8 cellular contexts compared by ENCODE assay signal in genomic region chr15:60649845-60650548, GRCh38.
DNase-seq lines count a peak whose midpoint lies in the region; ATAC-seq and TF ChIP-seq lines count a peak whose summit lies in the region.

No MANE protein-coding gene starts in this region.

- intact Hi-C loops in thyroid gland (cut with DNase I), result no loop called here

- peaks cover 19% of the 10 kb centered on the region for H3K4me1 ChIP-seq in effector memory CD4-positive, alpha-beta T cell (ENCODE audit: control insufficient read depth, insufficient read depth, low read length, poor library complexity, severe bottlenecking)
- peaks cover 14 to 19% of the 10 kb centered on the region in 2 donors for H3K4me1 ChIP-seq in thyroid gland
- H3K4me1 ChIP-seq in right atrium auricular region, result no peaks in the 10 kb centered on the region

- peak overlapping the region; percentile 63 for H3K27ac ChIP-seq in effector memory CD4-positive, alpha-beta T cell (ENCODE audit: insufficient read depth, low read length, poor library complexity, severe bottlenecking)
- H3K27ac ChIP-seq in thyroid gland (no peak overlapping the region), right atrium auricular region (no peak overlapping the region)

- H3K4me3 Mint-ChIP-seq in stimulated activated memory B cell treated with anti-CD40 and anti-IgM and Interleukin-4, amounts not matched to agents 10 μg/mL and 1 μg/mL and 100 μg/mL, for 72 hours, result no peak overlapping the region

- no peak overlapping the region for H3K27ac Mint-ChIP-seq in stimulated activated memory B cell treated with anti-CD40 and anti-IgM and Interleukin-4, amounts not matched to agents 10 μg/mL and 1 μg/mL and 100 μg/mL, for 72 hours

- peak; percentile 15 for DNase-seq in NCI-H510A treated with DMSO at 0.1 percent for 48 hours (lab: John Stamatoyannopoulos, UW)
- DNase-seq in NCI-H510A (lab: John Stamatoyannopoulos, UW), result no peak
- peak; percentile 9 for DNase-seq in T follicular helper cell (ENCODE audit: low read depth)
- DNase-seq in effector memory CD4-positive, alpha-beta T cell, result no peak
- no peak for DNase-seq in thyroid gland
- no peak for DNase-seq in NCI-H187 (lab: John Stamatoyannopoulos, UW)
- no peak for DNase-seq in right atrium auricular region (ENCODE audit: low spot score)

- peaks cover 23% of the 10 kb centered on the region for H3K4me1 Mint-ChIP-seq in stimulated activated memory B cell treated with anti-CD40 and anti-IgM and Interleukin-4, amounts not matched to agents 10 μg/mL and 1 μg/mL and 100 μg/mL, for 72 hours

- peaks cover 10% of the 10 kb centered on the region for H3K27me3 Mint-ChIP-seq in stimulated activated memory B cell treated with anti-CD40 and anti-IgM and Interleukin-4, amounts not matched to agents 10 μg/mL and 1 μg/mL and 100 μg/mL, for 72 hours

- H3K36me3 Mint-ChIP-seq in stimulated activated memory B cell treated with anti-CD40 and anti-IgM and Interleukin-4, amounts not matched to agents 10 μg/mL and 1 μg/mL and 100 μg/mL, for 72 hours, result no peaks in the 10 kb centered on the region

- no peaks in the 10 kb centered on the region for H3K9me3 ChIP-seq in effector memory CD4-positive, alpha-beta T cell (ENCODE audit: control insufficient read depth, low read length)
- H3K9me3 ChIP-seq in thyroid gland (no peaks in the 10 kb centered on the region), right atrium auricular region (no peaks in the 10 kb centered on the region)

- H3K27me3 ChIP-seq in effector memory CD4-positive, alpha-beta T cell (replicated peaks; ENCODE audit: control insufficient read depth, insufficient read depth, low read length, poor library complexity, severe bottlenecking), result no peaks in the 10 kb centered on the region
- no peaks in the 10 kb centered on the region for H3K27me3 ChIP-seq in thyroid gland
- no peaks in the 10 kb centered on the region for H3K27me3 ChIP-seq in right atrium auricular region

- peak overlapping the region; percentile 29 for H3K4me3 ChIP-seq in effector memory CD4-positive, alpha-beta T cell (ENCODE audit: insufficient read depth, low read depth, low read length, poor library complexity, severe bottlenecking)
- H3K4me3 ChIP-seq in thyroid gland (replicated peaks in 1 of 3), result no peak overlapping the region
- no peak overlapping the region for H3K4me3 ChIP-seq in right atrium auricular region

- WGBS in thyroid gland, 2 donors, result 74 to 83% methylated on average over 10 of the region's 10 CpGs

- no peaks in the 10 kb centered on the region for H3K9me3 Mint-ChIP-seq in stimulated activated memory B cell treated with anti-CD40 and anti-IgM and Interleukin-4, amounts not matched to agents 10 μg/mL and 1 μg/mL and 100 μg/mL, for 72 hours

- ATAC-seq in stimulated activated memory B cell treated with anti-CD40 and anti-IgM and Interleukin-4, amounts not matched to agents 10 μg/mL and 1 μg/mL and 100 μg/mL, for 72 hours, result peak; percentile 49

- TF ChIP-seq POLR2A in thyroid gland (IDR thresholded peaks at IDR 0.05), result no peak

- no peaks in the 10 kb centered on the region for H3K36me3 ChIP-seq in effector memory CD4-positive, alpha-beta T cell (ENCODE audit: control insufficient read depth, insufficient read depth, low read length)
- H3K36me3 ChIP-seq in thyroid gland (no peaks in the 10 kb centered on the region), right atrium auricular region (no peaks in the 10 kb centered on the region)

- TF ChIP-seq CTCF in thyroid gland (IDR thresholded peaks at IDR 0.05) (no peak), right atrium auricular region (IDR thresholded peaks at IDR 0.05) (no peak)

Comparison
In these comparisons a context has a peak if more than half of its experiments do, and no peak if none do; other contexts are left out.
1. DNase-seq: peak in NCI-H510A treated with DMSO at 0.1 percent for 48 hours (single experiment) and T follicular helper cell (single experiment); none in NCI-H510A (single experiment), effector memory CD4-positive, alpha-beta T cell (0 of 3), thyroid gland (0 of 2), NCI-H187 (0 of 2) and right atrium auricular region (single experiment).